In the genomic region with DNA sequence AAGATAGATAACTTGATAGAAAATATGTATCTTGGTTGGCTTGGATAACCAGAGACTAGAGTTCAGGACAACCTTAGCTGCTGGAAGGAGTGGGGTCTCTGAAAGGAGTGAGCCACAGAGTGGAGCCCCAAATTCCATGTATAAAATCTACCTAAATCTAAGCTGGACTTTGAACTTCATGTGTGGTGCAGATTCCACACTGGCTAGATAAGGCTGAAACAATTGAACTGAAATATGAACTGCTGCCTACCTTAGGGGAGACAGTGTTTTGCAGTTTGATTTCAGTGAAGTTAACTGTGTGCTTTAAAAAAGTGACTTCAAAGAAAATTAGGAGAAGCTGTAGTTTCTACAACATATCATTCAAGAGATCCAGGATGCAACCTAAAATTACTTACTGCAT, we compare ENCODE assay signal across 33 cellular contexts.
"Had no signal": no experiment of that assay in that cellular context is flagged by ENCODE, and none has a peak within 500 bp of the region (broad histone marks: within the 10 kb centered on the region; RNA-seq: fewer than 3 reads in every experiment).

No MANE protein-coding gene starts in this region.

- H3K27ac ChIP-seq: adrenal gland, body of pancreas, brain microvascular endothelial cell, breast epithelium, VCaP had no signal

- ATAC-seq: activated CD8-positive, alpha-beta memory T cell treated with anti-CD3 and anti-CD28 coated beads, Interleukin-2, amount 10 ng/mL, durations not matched to agents 7 days and 5 days; activated CD8-positive, alpha-beta T cell treated with anti-CD3 and anti-CD28 coated beads for 36 hours; activated naive CD4-positive, alpha-beta T cell treated with anti-CD3 and anti-CD28 coated beads, Interleukin-2, amount 50 U/mL, for 72 hours; body of pancreas had no signal

- H3K27me3 Mint-ChIP-seq: activated B cell treated with CpG ODN at 0.5 μM for 24 hours; activated CD4-positive, alpha-beta T cell treated with anti-CD3 and anti-CD28 coated beads, Interleukin-2, amount 10 ng/mL, durations not matched to agents 24 days and 14 days; activated CD8-positive, alpha-beta memory T cell treated with anti-CD3 and anti-CD28 coated beads, Interleukin-2, amount 10 ng/mL, durations not matched to agents 7 days and 5 days; activated CD8-positive, alpha-beta T cell treated with anti-CD3 and anti-CD28 coated beads for 36 hours; activated T-cell treated with anti-CD3 and anti-CD28 coated beads, Interleukin-2, amount 50 U/mL, for 24 hours had no signal

- H3K4me1 ChIP-seq: adrenal gland, body of pancreas, breast epithelium had no signal

- H3K4me1 Mint-ChIP-seq: activated B cell treated with CpG ODN at 0.5 μM for 24 hours; activated CD4-positive, alpha-beta T cell treated with anti-CD3 and anti-CD28 coated beads, Interleukin-2, amount 10 ng/mL, durations not matched to agents 24 days and 14 days; activated CD8-positive, alpha-beta memory T cell treated with anti-CD3 and anti-CD28 coated beads, Interleukin-2, amount 10 ng/mL, durations not matched to agents 7 days and 5 days; activated naive CD8-positive, alpha-beta T cell treated with anti-CD3 and anti-CD28 coated beads for 36 hours had no signal

- H3K27ac Mint-ChIP-seq: activated B cell treated with CpG ODN at 0.5 μM for 24 hours; activated CD4-positive, alpha-beta memory T cell treated with anti-CD3 and anti-CD28 coated beads for 36 hours; activated CD4-positive, alpha-beta T cell treated with anti-CD3 and anti-CD28 coated beads, Interleukin-2, amount 10 ng/mL, durations not matched to agents 24 days and 14 days; activated CD8-positive, alpha-beta memory T cell treated with anti-CD3 and anti-CD28 coated beads, Interleukin-2, amount 10 ng/mL, durations not matched to agents 7 days and 5 days; activated CD8-positive, alpha-beta T cell treated with anti-CD3 and anti-CD28 coated beads for 36 hours; activated naive CD4-positive, alpha-beta T cell treated with anti-CD3 and anti-CD28 coated beads for 36 hours; activated naive CD4-positive, alpha-beta T cell treated with anti-CD3 and anti-CD28 coated beads, Interleukin-2, amount 50 U/mL, for 72 hours; activated naive CD8-positive, alpha-beta T cell treated with anti-CD3 and anti-CD28 coated beads for 36 hours; activated T-cell treated with anti-CD3 and anti-CD28 coated beads, Interleukin-2, amount 50 U/mL, for 24 hours; activated T-helper 2 cell treated with anti-CD3 and anti-CD28 coated beads, Interferon-gamma antibody, Interleukin-2, Interleukin-4, amounts not matched to agents 10 μg/mL and 5 μg/mL and 100 μg/mL, durations not matched to agents 14 hours and 24 hours and 36 hours; T-helper 1 cell treated with Interleukin-12 subunit alpha and Interleukin-12 subunit beta and Interleukin-4 antibody, amounts not matched to agents 30 μg/mL and 1 μg/mL, for 36 hours; T-helper 2 cell treated with Interferon-gamma antibody and Interleukin-4, amounts not matched to agents 5 μg/mL and 100 μg/mL, for 36 hours had no signal

- H3K4me3 Mint-ChIP-seq: activated B cell treated with CpG ODN at 0.5 μM for 24 hours; activated CD4-positive, alpha-beta memory T cell treated with anti-CD3 and anti-CD28 coated beads for 36 hours; activated CD4-positive, alpha-beta T cell treated with anti-CD3 and anti-CD28 coated beads, Interleukin-2, amount 10 ng/mL, durations not matched to agents 24 days and 14 days; activated CD8-positive, alpha-beta memory T cell treated with anti-CD3 and anti-CD28 coated beads, Interleukin-2, amount 10 ng/mL, durations not matched to agents 7 days and 5 days; activated CD8-positive, alpha-beta T cell treated with anti-CD3 and anti-CD28 coated beads for 36 hours; activated naive CD4-positive, alpha-beta T cell treated with anti-CD3 and anti-CD28 coated beads for 36 hours; activated naive CD8-positive, alpha-beta T cell treated with anti-CD3 and anti-CD28 coated beads for 36 hours; activated T-cell treated with anti-CD3 and anti-CD28 coated beads, Interleukin-2, amount 50 U/mL, for 24 hours; T-helper 1 cell treated with Interleukin-12 subunit alpha and Interleukin-12 subunit beta and Interleukin-4 antibody, amounts not matched to agents 30 μg/mL and 1 μg/mL, for 36 hours; T-helper 2 cell treated with Interferon-gamma antibody and Interleukin-4, amounts not matched to agents 5 μg/mL and 100 μg/mL, for 36 hours had no signal

- H3K27me3 ChIP-seq: adrenal gland, body of pancreas, brain microvascular endothelial cell, breast epithelium had no signal

- H3K36me3 Mint-ChIP-seq: activated CD8-positive, alpha-beta memory T cell treated with anti-CD3 and anti-CD28 coated beads, Interleukin-2, amount 10 ng/mL, durations not matched to agents 7 days and 5 days; activated naive CD4-positive, alpha-beta T cell treated with anti-CD3 and anti-CD28 coated beads, Interleukin-2, amount 50 U/mL, for 72 hours; activated naive CD8-positive, alpha-beta T cell treated with anti-CD3 and anti-CD28 coated beads for 36 hours had no signal

- DNase-seq: activated B cell treated with CpG ODN at 0.5 μM for 24 hours; activated CD4-positive, alpha-beta memory T cell treated with anti-CD3 and anti-CD28 coated beads for 36 hours; activated CD4-positive, alpha-beta T cell treated with anti-CD3 and anti-CD28 coated beads for 4 hours; activated CD4-positive, alpha-beta T cell treated with anti-CD3 and anti-CD28 coated beads, Interleukin-2, amount 10 ng/mL, durations not matched to agents 24 days and 14 days; activated CD4-positive, alpha-beta T cell treated with anti-CD3 and anti-CD28 coated beads, Interleukin-2, amount 50 U/mL, for 1 hour; activated CD4-positive, alpha-beta T cell treated with anti-CD3 and anti-CD28 coated beads, Interleukin-2, amount 50 U/mL, for 4 hours; activated CD4-positive, CD25-positive, alpha-beta regulatory T cell treated with anti-CD3 and anti-CD28 coated beads, Interleukin-2, amount 50 U/mL, for 72 hours; activated CD8-positive, alpha-beta memory T cell treated with anti-CD3 and anti-CD28 coated beads, Interleukin-2, amount 10 ng/mL, durations not matched to agents 7 days and 5 days; activated CD8-positive, alpha-beta memory T cell treated with anti-CD3 and anti-CD28 coated beads, Interleukin-2, amount 50 U/mL, for 48 hours; activated CD8-positive, alpha-beta T cell treated with anti-CD3 and anti-CD28 coated beads for 36 hours; activated effector memory CD4-positive, alpha-beta T cell treated with Interleukin-2 at 50 U/mL for 16 hours; activated gamma-delta T cell; activated naive CD4-positive, alpha-beta T cell treated with anti-CD3 and anti-CD28 coated beads for 36 hours; activated naive CD4-positive, alpha-beta T cell treated with anti-CD3 and anti-CD28 coated beads, Interleukin-2, amount 50 U/mL, for 16 hours; activated naive CD8-positive, alpha-beta T cell treated with anti-CD3 and anti-CD28 coated beads for 36 hours; activated T-cell treated with anti-CD3 and anti-CD28 coated beads, Interleukin-2, amount 50 U/mL, for 24 hours; activated T-cell treated with anti-CD3 and anti-CD28 coated beads, Interleukin-2, amount 50 U/mL, for 48 hours; adrenal gland; amniotic stem cell; aorta; body of pancreas; brain microvascular endothelial cell; central memory CD4-positive, alpha-beta T cell; SW 1271; T-helper 1 cell; T-helper 2 cell; T-helper 9 cell had no signal

- H3K4me3 ChIP-seq: adrenal gland, body of pancreas, breast epithelium had no signal

- H3K9me3 Mint-ChIP-seq: activated CD8-positive, alpha-beta T cell treated with anti-CD3 and anti-CD28 coated beads for 36 hours; T-helper 1 cell treated with Interleukin-12 subunit alpha and Interleukin-12 subunit beta and Interleukin-4 antibody, amounts not matched to agents 30 μg/mL and 1 μg/mL, for 36 hours; T-helper 2 cell treated with Interferon-gamma antibody and Interleukin-4, amounts not matched to agents 5 μg/mL and 100 μg/mL, for 36 hours had no signal

- H3K36me3 ChIP-seq: adrenal gland, brain microvascular endothelial cell, breast epithelium had no signal

- H3K9me3 ChIP-seq: adrenal gland, body of pancreas had no signal
